In the genomic region with DNA sequence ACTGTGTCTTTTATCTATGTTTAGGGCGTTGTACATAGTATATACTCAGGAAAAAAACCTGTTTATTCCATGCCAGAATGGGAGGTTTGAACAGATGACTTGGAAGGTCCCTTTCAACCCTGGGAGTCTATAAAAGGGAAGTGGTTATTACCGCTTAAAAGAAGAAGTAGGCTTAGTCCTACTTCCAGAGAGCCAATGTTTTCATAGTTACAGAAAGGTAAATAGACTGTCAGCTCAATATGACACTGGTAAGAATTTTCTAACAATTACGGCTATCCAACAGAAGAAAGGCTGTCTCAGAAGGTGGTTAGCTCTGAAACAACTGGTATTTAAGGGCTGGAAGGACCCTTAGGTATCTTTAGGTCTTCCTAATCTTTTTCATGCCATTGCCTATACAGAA, we compare ENCODE assay signal across 8 cellular contexts. TPM values are rescaled to one million over a fixed set of nuclear protein-coding genes. Genes with fewer than 3 reads are reported as not detected.
A peak's percentile ranks its signal among the peaks of the same experiment; 100 is the strongest.
DNase-seq lines count a peak whose midpoint lies in the region; ATAC-seq and TF ChIP-seq lines count a peak whose summit lies in the region.

No MANE protein-coding gene starts in this region.

- H3K4me1 ChIP-seq in BLaER1 treated with 17β-estradiol and CSF1 and Interleukin-3, amounts not matched to agents 10 nM and 100 nM = peaks cover 22 to 42% (median 26%) of the 10 kb centered on the region in 10 experiments
- peaks cover 4% of the 10 kb centered on the region for H3K4me1 ChIP-seq in iPS-18a (ENCODE audit: control insufficient read depth, low read depth, low read length)
- H3K4me1 ChIP-seq in stomach = peaks cover 19 to 37% (median 31%) of the 10 kb centered on the region in 4 donors

- TF ChIP-seq EP300 in stomach (IDR thresholded peaks at IDR 0.05) = no peak

- peak overlapping the region; percentile 85 to 96 (median 91); a peak in 19 of 22 replicates for H3K9ac ChIP-seq in BLaER1 treated with 17β-estradiol and CSF1 and Interleukin-3, amounts not matched to agents 10 nM and 100 nM
- no peak overlapping the region for H3K9ac ChIP-seq in iPS-18a (ENCODE audit: low read length)

- H3K9me3 ChIP-seq in BLaER1 treated with 17β-estradiol and CSF1 and Interleukin-3, amounts not matched to agents 10 nM and 100 nM (replicated peaks in 1 of 11) = no peaks in the 10 kb centered on the region
- H3K9me3 ChIP-seq in WERI-Rb-1 (ENCODE audit: severe bottlenecking) = no peaks in the 10 kb centered on the region
- H3K9me3 ChIP-seq in iPS-18a (ENCODE audit: control insufficient read depth, low read depth, low read length) = no peaks in the 10 kb centered on the region
- H3K9me3 ChIP-seq in stomach = no peaks in the 10 kb centered on the region

- no peaks in the 10 kb centered on the region for H3K27me3 ChIP-seq in BLaER1 treated with 17β-estradiol and CSF1 and Interleukin-3, amounts not matched to agents 10 nM and 100 nM
- H3K27me3 ChIP-seq in WERI-Rb-1 (ENCODE audit: insufficient read depth, low read depth, severe bottlenecking) (no peaks in the 10 kb centered on the region), iPS-18a (ENCODE audit: control insufficient read depth, insufficient read depth, low read length) (no peaks in the 10 kb centered on the region), stomach (no peaks in the 10 kb centered on the region)

- H3K4me3 ChIP-seq in BLaER1 treated with 17β-estradiol and CSF1 and Interleukin-3, amounts not matched to agents 10 nM and 100 nM = peak overlapping the region; percentile 75 to 97 (median 86)
- H3K4me3 ChIP-seq in WERI-Rb-1 (ENCODE audit: low read depth, low read length) (peak overlapping the region; percentile 95; the same call in 1 of the 2 replicates), iPS-18a (ENCODE audit: low read length) (peak overlapping the region; percentile 96), stomach (peak overlapping the region; percentile 66 to 97 (median 82))

- TF ChIP-seq CTCF in WERI-Rb-1 (IDR thresholded peaks at IDR 0.05; ENCODE audit: low read depth, low read length) (no peak), stomach (IDR thresholded peaks at IDR 0.05) (no peak)

- peaks cover 0 to 37% (median 31%) of the 10 kb centered on the region in 11 experiments; a peak in 14 of 22 replicates for H4K20me1 ChIP-seq in BLaER1 treated with 17β-estradiol and CSF1 and Interleukin-3, amounts not matched to agents 10 nM and 100 nM

- 25 to 59% (median 39%) methylated on average over 3 of the region's 3 CpGs for WGBS in stomach, 5 donors

- ATAC-seq in GM19438 (IDR thresholded peaks at IDR 0.05; ENCODE audit: low read depth, unreplicated experiment) (peak; percentile 39), HG03469 (IDR thresholded peaks at IDR 0.05; ENCODE audit: unreplicated experiment) (peak; percentile 79), HG03439 (IDR thresholded peaks at IDR 0.05; ENCODE audit: unreplicated experiment) (no peak)

- intact Hi-C loops in stomach (cut with DNase I; ENCODE audit: low total_unique reads) = no loop called here

- peak overlapping the region; percentile 87 to 97 (median 94); a peak in 19 of 22 replicates for H3K27ac ChIP-seq in BLaER1 treated with 17β-estradiol and CSF1 and Interleukin-3, amounts not matched to agents 10 nM and 100 nM
- H3K27ac ChIP-seq in WERI-Rb-1 (no peak overlapping the region), iPS-18a (ENCODE audit: low read length) (no peak overlapping the region), stomach (peak overlapping the region in 4 of 5 donors; percentile 78 to 90 (median 89))

- peak overlapping the region; percentile 78 to 97 (median 87) for H3K4me2 ChIP-seq in BLaER1 treated with 17β-estradiol and CSF1 and Interleukin-3, amounts not matched to agents 10 nM and 100 nM

- H3K36me3 ChIP-seq in BLaER1 treated with 17β-estradiol and CSF1 and Interleukin-3, amounts not matched to agents 10 nM and 100 nM = peaks cover 12 to 30% (median 26%) of the 10 kb centered on the region in 11 experiments; a peak in 21 of 22 replicates
- H3K36me3 ChIP-seq in WERI-Rb-1 (peaks cover 22% of the 10 kb centered on the region), iPS-18a (ENCODE audit: control insufficient read depth, low read depth, low read length) (peaks cover 25% of the 10 kb centered on the region), stomach (peaks cover 3 to 22% (median 20%) of the 10 kb centered on the region in 4 donors)

- no peak for TF ChIP-seq POLR2A in stomach (IDR thresholded peaks at IDR 0.05)

- DNase-seq in WERI-Rb-1 (no peak), stomach (no peak), NCI-H2227 (lab: John Stamatoyannopoulos, UW; ENCODE audit: unreplicated experiment) (no peak)

RNA-seq across cellular contexts. Expression of a gene that starts 1.1 kb away (rescaled TPM):
- total RNA-seq in stomach = 10 to 100 TPM; 15.4 to 39.7 (median 26.3) TPM
- polyA plus RNA-seq in stomach = 10 to 100 TPM in 1 of 3 donors, 1 to 10 TPM in 2; 4.9 to 12.5 (median 7.5) TPM

RNA-seq across cellular contexts. Expression of a gene that starts 49.3 kb away (rescaled TPM):
- total RNA-seq in stomach = 10 to 100 TPM in 2 of 5 donors, 1 to 10 TPM in 3; 7.0 to 16.5 (median 9.6) TPM
- polyA plus RNA-seq in stomach = 1 to 10 TPM; 6.9 to 9.5 (median 7.3) TPM

Comparison
In these comparisons a context has a peak if more than half of its experiments do, and no peak if none do; other contexts are left out.
1. H3K27ac ChIP-seq: peak in BLaER1 treated with 17β-estradiol and CSF1 and Interleukin-3, amounts not matched to agents 10 nM and 100 nM (11 of 11) and stomach (4 of 5); none in WERI-Rb-1 (single experiment) and iPS-18a (single experiment).
2. Peak in every context shown above with its lines, with median percentiles within 50 percentile points of each other: H3K4me3 ChIP-seq.